Comparison of ENCODE assay signal across 9 cellular contexts in genomic region chr5:133952729-133953567, GRCh38. TPM values are rescaled to one million over a fixed set of nuclear protein-coding genes. Genes with fewer than 3 reads are reported as not detected.
DNase-seq lines count a peak whose midpoint lies in the region; ATAC-seq, FAIRE-seq and TF ChIP-seq lines count a peak whose summit lies in the region.
"Had no signal": no experiment of that assay in that cellular context is flagged by ENCODE, and none has a peak within 500 bp of the region (broad histone marks: within the 10 kb centered on the region; RNA-seq: fewer than 3 reads in every experiment).

No MANE protein-coding gene starts in this region.

- ATAC-seq in HG03045 (IDR thresholded peaks at IDR 0.05; ENCODE audit: unreplicated experiment) = no peak
- no peak for ATAC-seq in GM21737 (IDR thresholded peaks at IDR 0.05; ENCODE audit: unreplicated experiment)
- ATAC-seq: GM12878 had no signal

- no peak overlapping the region for H3K4me3 ChIP-seq in brain microvascular endothelial cell (ENCODE audit: low read depth, low read length)
- H3K4me3 ChIP-seq in keratinocyte (ENCODE audit: control insufficient read depth in 2 of 3, extremely low read depth in 1 of 3, insufficient read depth in 2 of 3, low read depth in 1 of 3, low read length in 3 of 3) = no peak overlapping the region
- no peak overlapping the region for H3K4me3 ChIP-seq in stomach
- H3K4me3 ChIP-seq: GM12878 had no signal

- no peak for TF ChIP-seq CTCF in brain microvascular endothelial cell (IDR thresholded peaks at IDR 0.05; ENCODE audit: low read depth, low read length, missing control alignments)
- TF ChIP-seq CTCF in keratinocyte (optimal IDR thresholded peaks at IDR 0.05 in 1 of 3, IDR thresholded peaks at IDR 0.05 in 1 of 3, conservative IDR thresholded peaks at IDR 0.05 in 1 of 3; ENCODE audit: extremely low read depth in 1 of 3, insufficient read depth in 2 of 3, low read length in 3 of 3) = no peak
- TF ChIP-seq CTCF in stomach (IDR thresholded peaks at IDR 0.05) = no peak

- no peak for FAIRE-seq in keratinocyte (lab: Jason Lieb, UNC)
- FAIRE-seq: GM12878 had no signal

- H3K4me2 ChIP-seq in keratinocyte (ENCODE audit: control insufficient read depth, extremely low read depth, insufficient read depth, low read depth, low read length) = no peak overlapping the region

- no peaks in the 10 kb centered on the region for H3K79me2 ChIP-seq in keratinocyte (ENCODE audit: control insufficient read depth, insufficient read depth, low read length)

- DNase-seq in HS-5 (ENCODE audit: low read depth) (peak; percentile 78), brain microvascular endothelial cell (peak; percentile 95), keratinocyte (ENCODE audit: low read depth, low spot score) (peak; percentile 4), stomach (no peak), 8988T (no peak), NCI-H146 (lab: John Stamatoyannopoulos, UW) (no peak)

- 68 to 74% (median 72%) methylated on average over 10 of the region's 10 CpGs for WGBS in stomach, 5 donors

- dilution Hi-C loops in keratinocyte (cut with MboI; ENCODE audit: extremely low pct_ligation_motif_present, low sequenced_read_pairs) = no loop called here

- in situ Hi-C loops in brain microvascular endothelial cell (cut with HindIII; ENCODE audit: low pct_ligation_motif_present, low sequenced_read_pairs) = no loop called here

- peak overlapping the region; percentile 64 for H3K27ac ChIP-seq in brain microvascular endothelial cell
- H3K27ac ChIP-seq in keratinocyte (ENCODE audit: control insufficient read depth, insufficient read depth, low read length) = no peak overlapping the region
- peak overlapping the region in 4 of 5 donors; percentile 58 to 80 (median 78) for H3K27ac ChIP-seq in stomach

- no peaks in the 10 kb centered on the region for H3K9me1 ChIP-seq in keratinocyte (ENCODE audit: control insufficient read depth, extremely low read depth, insufficient read depth, low read length)

- no peak overlapping the region for H3K9ac ChIP-seq in keratinocyte (ENCODE audit: control insufficient read depth, extremely low read depth, insufficient read depth, low read length)

- H3K4me1 ChIP-seq in keratinocyte (ENCODE audit: control insufficient read depth, extremely low read depth, insufficient read depth, low read length) (no peaks in the 10 kb centered on the region), stomach (peaks cover 0 to 20% (median 15%) of the 10 kb centered on the region in 4 donors)

- intact Hi-C loops in stomach (cut with DNase I; ENCODE audit: low total_unique reads) = no loop called here

- H3K36me3 ChIP-seq in brain microvascular endothelial cell (replicated peaks) (peaks cover 20% of the 10 kb centered on the region), keratinocyte (ENCODE audit: control insufficient read depth in 2 of 2, extremely low read depth in 1 of 2, insufficient read depth in 2 of 2, low read length in 2 of 2) (peaks cover 0 to 8% of the 10 kb centered on the region in 2 experiments), stomach (peaks cover 5 to 41% (median 40%) of the 10 kb centered on the region in 4 donors)

- no peak for TF ChIP-seq POLR2A in stomach (IDR thresholded peaks at IDR 0.05)

- H3K9me3 ChIP-seq in keratinocyte (ENCODE audit: control insufficient read depth, low read depth, low read length) (no peaks in the 10 kb centered on the region), stomach (no peaks in the 10 kb centered on the region)

- H4K20me1 ChIP-seq in keratinocyte (ENCODE audit: control insufficient read depth, extremely low read depth, insufficient read depth, low read length) = no peaks in the 10 kb centered on the region

- TF ChIP-seq EP300 in stomach (IDR thresholded peaks at IDR 0.05) = no peak

- H3K27me3 ChIP-seq in brain microvascular endothelial cell (replicated peaks) (no peaks in the 10 kb centered on the region), keratinocyte (ENCODE audit: control insufficient read depth, extremely low read depth, insufficient read depth, low read length) (no peaks in the 10 kb centered on the region), stomach (no peaks in the 10 kb centered on the region)

- H2AFZ ChIP-seq in keratinocyte (ENCODE audit: control insufficient read depth, low read length) = no peak overlapping the region

RNA-seq across cellular contexts. Expression of gene C5orf15, which starts 15.5 kb away (rescaled TPM):
- 62.7 to 86.9 TPM (median 72.0 TPM) in 3 replicates for polyA plus RNA-seq in keratinocyte
- 13.4 TPM for polyA plus RNA-seq in keratinocyte (2011; ENCODE audit: low read depth)
- 31.6 and 45.0 TPM in 2 replicates for polyA plus RNA-seq in keratinocyte (2011; cell fraction: cytosol; rRNA removed)
- 118 and 131 TPM in 2 replicates for polyA plus RNA-seq in keratinocyte (2011; cell fraction: nucleus; rRNA removed)
- polyA plus RNA-seq in keratinocyte (2012; ENCODE audit: low replicate concordance) = 21.7 and 43.0 TPM in 2 replicates
- 19.2 to 41.8 TPM (median 38.2 TPM) in 3 replicates for polyA minus RNA-seq in keratinocyte
- 62.9 TPM for polyA minus RNA-seq in keratinocyte (2011; cell fraction: cytosol; rRNA and poly(A)+ RNA removed)
- polyA minus RNA-seq in keratinocyte (2011; cell fraction: nucleus; rRNA and poly(A)+ RNA removed) = 34.4 and 67.2 TPM in 2 replicates
- total RNA-seq in stomach = 10 to 100 TPM in 4 of 5 donors, 1 to 10 TPM in 1; 2.9 to 77.8 (median 31.2) TPM
- 10 to 100 TPM; 16.9 to 18.2 (median 17.7) TPM for polyA plus RNA-seq in stomach

RNA-seq across cellular contexts. Expression of gene VDAC1, which starts 51.8 kb away (rescaled TPM):
- polyA plus RNA-seq in keratinocyte = 160 to 305 TPM (median 300 TPM) in 3 replicates
- 758 TPM for polyA plus RNA-seq in keratinocyte (2011; ENCODE audit: low read depth)
- 354 and 468 TPM in 2 replicates for polyA plus RNA-seq in keratinocyte (2011; cell fraction: cytosol; rRNA removed)
- 165 and 204 TPM in 2 replicates for polyA plus RNA-seq in keratinocyte (2011; cell fraction: nucleus; rRNA removed)
- polyA plus RNA-seq in keratinocyte (2012; ENCODE audit: low replicate concordance) = 242 and 350 TPM in 2 replicates
- 141 to 265 TPM (median 143 TPM) in 3 replicates for polyA minus RNA-seq in keratinocyte
- 178 TPM for polyA minus RNA-seq in keratinocyte (2011; cell fraction: cytosol; rRNA and poly(A)+ RNA removed)
- 44.3 and 78.7 TPM in 2 replicates for polyA minus RNA-seq in keratinocyte (2011; cell fraction: nucleus; rRNA and poly(A)+ RNA removed)
- 100 to 1,000 TPM in 3 of 5 donors, 10 to 100 TPM in 2; 55.8 to 307 (median 125) TPM for total RNA-seq in stomach
- 100 to 1,000 TPM; 134 to 267 (median 183) TPM for polyA plus RNA-seq in stomach

Comparison
In these comparisons a context has a peak if more than half of its experiments do, and no peak if none do; other contexts are left out.
1. DNase-seq: peak in HS-5 (single experiment), brain microvascular endothelial cell (single experiment) and keratinocyte (single experiment); none in stomach (single experiment), 8988T (single experiment) and NCI-H146 (single experiment).